11 cellular contexts compared by ENCODE assay signal in the genomic region with DNA sequence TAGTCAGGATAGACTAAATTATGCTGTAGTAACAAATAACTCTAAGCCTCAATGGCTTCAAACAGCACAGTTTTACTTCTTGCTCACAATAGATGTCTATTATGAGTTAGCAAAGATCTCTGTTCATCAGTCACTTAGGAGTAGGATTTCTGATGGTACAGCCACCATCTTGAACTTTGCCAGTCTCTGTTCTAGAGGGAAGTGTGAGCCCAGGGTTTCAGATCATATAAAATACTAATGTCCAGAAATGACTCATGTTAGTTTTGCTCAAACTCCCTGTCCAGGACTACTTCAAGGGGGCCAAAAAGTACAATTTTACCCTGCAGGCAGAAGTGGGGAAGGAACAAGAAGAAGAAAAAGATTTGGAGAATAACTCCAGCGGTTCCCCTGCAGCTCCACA.
DNase-seq lines count a peak whose midpoint lies in the region; ATAC-seq lines count a peak whose summit lies in the region.
"Had no signal": no experiment of that assay in that cellular context is flagged by ENCODE, and none has a peak within 500 bp of the region (broad histone marks: within the 10 kb centered on the region; RNA-seq: fewer than 3 reads in every experiment).

No MANE protein-coding gene starts in this region.

- intact Hi-C loops in sciatic nerve (cut with DNase I) = no loop called here

- ATAC-seq in GM18508 (IDR thresholded peaks at IDR 0.05; ENCODE audit: insufficient read depth, unreplicated experiment) = peak; percentile 59
- peak; percentile 61 for ATAC-seq in GM21367 (IDR thresholded peaks at IDR 0.05; ENCODE audit: unreplicated experiment)
- ATAC-seq in HG02981 (IDR thresholded peaks at IDR 0.05; ENCODE audit: unreplicated experiment) = peak; percentile 63
- peak; percentile 79 for ATAC-seq in HG03575 (IDR thresholded peaks at IDR 0.05; ENCODE audit: extremely low read depth, insufficient number of reproducible peaks, low FRiP score, unreplicated experiment)
- ATAC-seq in sciatic nerve = no peak
- ATAC-seq: esophagus mucosa, mucosa of descending colon had no signal

- no peak for DNase-seq in kidney tubule cell (ENCODE audit: low spot score)
- no peak for DNase-seq in NCI-H446 treated with DMSO at 0.1 percent for 48 hours (lab: John Stamatoyannopoulos, UW)
- no peak for DNase-seq in activated CD4-positive, CD25-positive, alpha-beta regulatory T cell treated with anti-CD3 and anti-CD28 coated beads, Interleukin-2, amount 50 U/mL, for 72 hours
- no peak for DNase-seq in sciatic nerve (ENCODE audit: low spot score)
- DNase-seq: central memory CD4-positive, alpha-beta T cell; mucosa of descending colon had no signal
